ENCODE assay signal across 1 cellular context in the genomic region with DNA sequence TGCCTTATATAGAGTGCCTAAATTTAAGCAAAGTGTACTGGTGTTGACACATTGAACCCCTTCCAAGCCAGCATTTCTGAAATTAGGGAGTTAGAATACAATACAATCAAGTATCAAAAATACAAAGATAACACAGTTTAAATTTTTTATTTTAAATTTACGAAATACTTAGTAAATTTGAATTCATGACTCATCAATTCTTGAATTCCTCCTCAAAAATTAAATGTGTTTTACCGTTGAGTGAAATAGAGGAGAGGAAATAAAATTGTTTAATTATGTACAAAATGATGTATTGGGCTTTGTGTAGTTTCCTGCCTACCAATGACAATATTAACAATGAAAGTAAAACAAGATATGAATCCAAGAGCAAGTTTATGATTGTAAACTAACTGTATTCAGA.
TF ChIP-seq lines count a peak whose summit lies in the region.

No MANE protein-coding gene starts in this region.

TF ChIP-seq in HCT116, 20 proteins besides CTCF, POLR2A, EP300 and RAD21 (continued from another document):
- TF ChIP-seq EZH2phosphoT487 (IDR thresholded peaks at IDR 0.05; ENCODE audit: borderline replicate concordance) (no peak), CEBPB (IDR thresholded peaks at IDR 0.05; ENCODE audit: low read depth) (no peak), POLR2AphosphoS5 (IDR thresholded peaks at IDR 0.05; ENCODE audit: low read depth, low read length) (no peak), ZNF274 (IDR thresholded peaks at IDR 0.05; ENCODE audit: low read depth, low read length) (no peak), FOSL1 (IDR thresholded peaks at IDR 0.05; ENCODE audit: low read depth) (no peak), ELF1 (IDR thresholded peaks at IDR 0.05; ENCODE audit: borderline replicate concordance, low read depth) (no peak)
- TF ChIP-seq, protein P1, sequence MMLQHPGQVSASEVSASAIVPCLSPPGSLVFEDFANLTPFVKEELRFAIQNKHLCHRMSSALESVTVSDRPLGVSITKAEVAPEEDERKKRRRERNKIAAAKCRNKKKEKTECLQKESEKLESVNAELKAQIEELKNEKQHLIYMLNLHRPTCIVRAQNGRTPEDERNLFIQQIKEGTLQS (IDR thresholded peaks at IDR 0.05), result no peak
- TF ChIP-seq, protein P2, sequence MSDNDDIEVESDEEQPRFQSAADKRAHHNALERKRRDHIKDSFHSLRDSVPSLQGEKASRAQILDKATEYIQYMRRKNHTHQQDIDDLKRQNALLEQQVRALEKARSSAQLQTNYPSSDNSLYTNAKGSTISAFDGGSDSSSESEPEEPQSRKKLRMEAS (IDR thresholded peaks at IDR 0.05), result no peak
